Comparison of ENCODE assay signal across 2 cellular contexts in the genomic region with DNA sequence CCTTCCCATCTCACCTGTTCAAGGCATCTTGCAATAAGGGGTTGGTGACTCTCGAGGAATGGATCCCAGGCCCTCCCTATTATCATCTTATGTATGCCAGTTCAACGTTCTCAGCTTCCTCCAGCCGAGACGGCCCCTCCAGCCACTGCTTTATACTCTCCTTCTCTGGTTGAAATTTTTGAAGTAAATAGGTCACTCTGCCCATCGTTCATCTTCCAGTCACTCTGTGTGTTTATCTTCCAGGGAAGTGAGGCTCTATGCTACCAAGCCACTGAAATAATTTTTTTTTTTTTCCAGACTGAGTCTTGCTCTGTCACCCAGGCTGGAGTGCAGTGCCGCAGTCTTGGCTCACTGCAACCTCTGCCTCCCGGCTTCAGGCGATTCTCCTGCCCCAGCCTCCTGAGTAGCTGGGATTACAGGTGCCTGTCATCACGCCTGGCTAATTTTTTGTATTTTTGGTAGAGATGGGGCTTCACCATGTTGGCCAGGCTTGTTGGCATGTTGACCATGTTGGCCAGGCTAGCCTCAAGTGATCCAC.
TF ChIP-seq lines count a peak whose summit lies in the region.

No MANE protein-coding gene starts in this region.

TF ChIP-seq in GM23338, 12 proteins besides CTCF, POLR2A, EP300 and RAD21:
- TF ChIP-seq NANOG (IDR thresholded peaks at IDR 0.05; ENCODE audit: borderline replicate concordance) (no peak), ZNF331 (CRISPR knock-in tag; IDR thresholded peaks at IDR 0.05; ENCODE audit: low read depth) (no peak), CREB1 (CRISPR knock-in tag; IDR thresholded peaks at IDR 0.05; ENCODE audit: low read depth) (no peak), STAT1 (IDR thresholded peaks at IDR 0.05; ENCODE audit: unreplicated experiment) (no peak), JUNB (IDR thresholded peaks at IDR 0.05; ENCODE audit: unreplicated experiment) (no peak)
- TF ChIP-seq, protein P1, sequence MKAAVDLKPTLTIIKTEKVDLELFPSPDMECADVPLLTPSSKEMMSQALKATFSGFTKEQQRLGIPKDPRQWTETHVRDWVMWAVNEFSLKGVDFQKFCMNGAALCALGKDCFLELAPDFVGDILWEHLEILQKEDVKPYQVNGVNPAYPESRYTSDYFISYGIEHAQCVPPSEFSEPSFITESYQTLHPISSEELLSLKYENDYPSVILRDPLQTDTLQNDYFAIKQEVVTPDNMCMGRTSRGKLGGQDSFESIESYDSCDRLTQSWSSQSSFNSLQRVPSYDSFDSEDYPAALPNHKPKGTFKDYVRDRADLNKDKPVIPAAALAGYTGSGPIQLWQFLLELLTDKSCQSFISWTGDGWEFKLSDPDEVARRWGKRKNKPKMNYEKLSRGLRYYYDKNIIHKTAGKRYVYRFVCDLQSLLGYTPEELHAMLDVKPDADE (IDR thresholded peaks at IDR 0.05) = no peak
TF ChIP-seq in GM23338: peak in this region for 0.

TF ChIP-seq in GM12878, 131 proteins besides CTCF, POLR2A, EP300 and RAD21:
- TF ChIP-seq NFYA (IDR thresholded peaks at IDR 0.05; ENCODE audit: borderline replicate concordance, low read depth, low read length) (no peak), ETV6 (conservative IDR thresholded peaks at IDR 0.05 in 1 of 2, IDR thresholded peaks at IDR 0.05 in 1 of 2; ENCODE audit: borderline replicate concordance in 1 of 2, low read depth in 1 of 2) (no peak), SREBF1 (IDR thresholded peaks at IDR 0.05; ENCODE audit: low read length) (no peak), USF1 (IDR thresholded peaks at IDR 0.05; ENCODE audit: borderline replicate concordance, extremely low read length, insufficient read depth, low read depth, low read length) (no peak), ZSCAN29 (IDR thresholded peaks at IDR 0.05) (no peak), NFIC (IDR thresholded peaks at IDR 0.05; ENCODE audit: low read depth, low read length) (no peak), MYB (IDR thresholded peaks at IDR 0.05; ENCODE audit: borderline replicate concordance, low read depth, low read length) (no peak), TCF7 (IDR thresholded peaks at IDR 0.05; ENCODE audit: borderline replicate concordance) (no peak), IRF4 (IDR thresholded peaks at IDR 0.05; ENCODE audit: low read depth, low read length) (no peak), YBX1 (IDR thresholded peaks at IDR 0.05) (no peak), ASH2L (IDR thresholded peaks at IDR 0.05; ENCODE audit: borderline replicate concordance, low read depth) (no peak), RAD51 (IDR thresholded peaks at IDR 0.05) (no peak), HDAC2 (IDR thresholded peaks at IDR 0.05) (no peak), CREB1 (IDR thresholded peaks at IDR 0.05; ENCODE audit: low read depth) (no peak), GATAD2B (conservative IDR thresholded peaks at IDR 0.05; ENCODE audit: low read depth) (no peak)
- TF ChIP-seq, protein P2, sequence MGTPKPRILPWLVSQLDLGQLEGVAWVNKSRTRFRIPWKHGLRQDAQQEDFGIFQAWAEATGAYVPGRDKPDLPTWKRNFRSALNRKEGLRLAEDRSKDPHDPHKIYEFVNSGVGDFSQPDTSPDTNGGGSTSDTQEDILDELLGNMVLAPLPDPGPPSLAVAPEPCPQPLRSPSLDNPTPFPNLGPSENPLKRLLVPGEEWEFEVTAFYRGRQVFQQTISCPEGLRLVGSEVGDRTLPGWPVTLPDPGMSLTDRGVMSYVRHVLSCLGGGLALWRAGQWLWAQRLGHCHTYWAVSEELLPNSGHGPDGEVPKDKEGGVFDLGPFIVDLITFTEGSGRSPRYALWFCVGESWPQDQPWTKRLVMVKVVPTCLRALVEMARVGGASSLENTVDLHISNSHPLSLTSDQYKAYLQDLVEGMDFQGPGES (IDR thresholded peaks at IDR 0.05) = no peak
- TF ChIP-seq, protein P3, sequence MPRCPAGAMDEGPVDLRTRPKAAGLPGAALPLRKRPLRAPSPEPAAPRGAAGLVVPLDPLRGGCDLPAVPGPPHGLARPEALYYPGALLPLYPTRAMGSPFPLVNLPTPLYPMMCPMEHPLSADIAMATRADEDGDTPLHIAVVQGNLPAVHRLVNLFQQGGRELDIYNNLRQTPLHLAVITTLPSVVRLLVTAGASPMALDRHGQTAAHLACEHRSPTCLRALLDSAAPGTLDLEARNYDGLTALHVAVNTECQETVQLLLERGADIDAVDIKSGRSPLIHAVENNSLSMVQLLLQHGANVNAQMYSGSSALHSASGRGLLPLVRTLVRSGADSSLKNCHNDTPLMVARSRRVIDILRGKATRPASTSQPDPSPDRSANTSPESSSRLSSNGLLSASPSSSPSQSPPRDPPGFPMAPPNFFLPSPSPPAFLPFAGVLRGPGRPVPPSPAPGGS (IDR thresholded peaks at IDR 0.05; ENCODE audit: borderline replicate concordance, insufficient read depth, low read depth, low read length, poor library complexity, severe bottlenecking) = no peak
- TF ChIP-seq, protein P4, sequence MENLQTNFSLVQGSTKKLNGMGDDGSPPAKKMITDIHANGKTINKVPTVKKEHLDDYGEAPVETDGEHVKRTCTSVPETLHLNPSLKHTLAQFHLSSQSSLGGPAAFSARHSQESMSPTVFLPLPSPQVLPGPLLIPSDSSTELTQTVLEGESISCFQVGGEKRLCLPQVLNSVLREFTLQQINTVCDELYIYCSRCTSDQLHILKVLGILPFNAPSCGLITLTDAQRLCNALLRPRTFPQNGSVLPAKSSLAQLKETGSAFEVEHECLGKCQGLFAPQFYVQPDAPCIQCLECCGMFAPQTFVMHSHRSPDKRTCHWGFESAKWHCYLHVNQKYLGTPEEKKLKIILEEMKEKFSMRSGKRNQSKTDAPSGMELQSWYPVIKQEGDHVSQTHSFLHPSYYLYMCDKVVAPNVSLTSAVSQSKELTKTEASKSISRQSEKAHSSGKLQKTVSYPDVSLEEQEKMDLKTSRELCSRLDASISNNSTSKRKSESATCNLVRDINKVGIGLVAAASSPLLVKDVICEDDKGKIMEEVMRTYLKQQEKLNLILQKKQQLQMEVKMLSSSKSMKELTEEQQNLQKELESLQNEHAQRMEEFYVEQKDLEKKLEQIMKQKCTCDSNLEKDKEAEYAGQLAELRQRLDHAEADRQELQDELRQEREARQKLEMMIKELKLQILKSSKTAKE (IDR thresholded peaks at IDR 0.05; ENCODE audit: low read depth, poor library complexity, severe bottlenecking) = no peak
- TF ChIP-seq, protein P5, sequence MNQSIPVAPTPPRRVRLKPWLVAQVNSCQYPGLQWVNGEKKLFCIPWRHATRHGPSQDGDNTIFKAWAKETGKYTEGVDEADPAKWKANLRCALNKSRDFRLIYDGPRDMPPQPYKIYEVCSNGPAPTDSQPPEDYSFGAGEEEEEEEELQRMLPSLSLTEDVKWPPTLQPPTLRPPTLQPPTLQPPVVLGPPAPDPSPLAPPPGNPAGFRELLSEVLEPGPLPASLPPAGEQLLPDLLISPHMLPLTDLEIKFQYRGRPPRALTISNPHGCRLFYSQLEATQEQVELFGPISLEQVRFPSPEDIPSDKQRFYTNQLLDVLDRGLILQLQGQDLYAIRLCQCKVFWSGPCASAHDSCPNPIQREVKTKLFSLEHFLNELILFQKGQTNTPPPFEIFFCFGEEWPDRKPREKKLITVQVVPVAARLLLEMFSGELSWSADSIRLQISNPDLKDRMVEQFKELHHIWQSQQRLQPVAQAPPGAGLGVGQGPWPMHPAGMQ (IDR thresholded peaks at IDR 0.05; ENCODE audit: borderline replicate concordance) = no peak
